ENCODE assay signal across 15 cellular contexts in genomic region chr7:15764010-15764409, GRCh38.
A peak's percentile ranks its signal among the peaks of the same experiment; 100 is the strongest.
DNase-seq lines count a peak whose midpoint lies in the region; ATAC-seq and TF ChIP-seq lines count a peak whose summit lies in the region.
"Had no signal": no experiment of that assay in that cellular context is flagged by ENCODE, and none has a peak within 500 bp of the region (broad histone marks: within the 10 kb centered on the region; RNA-seq: fewer than 3 reads in every experiment).

No MANE protein-coding gene starts in this region.

- no peak for DNase-seq in Caco-2
- peak; percentile 32 for DNase-seq in NCI-H226
- DNase-seq in fibroblast of peridontal ligament (ENCODE audit: extremely low read depth), result peak; percentile 60
- no peak for DNase-seq in sciatic nerve (ENCODE audit: low spot score)
- no peak for DNase-seq in activated T-cell treated with anti-CD3 and anti-CD28 coated beads, Interleukin-2, amount 50 U/mL, for 72 hours
- DNase-seq: AML-193; CD4-positive, alpha-beta T cell; DMS79 treated with DMSO at 0.1 percent for 48 hours; GF-D8; H9; IMR-90 had no signal

- H3K4me1 Mint-ChIP-seq in Caco-2 (ENCODE audit: low read depth, unreplicated experiment), result peaks cover 21% of the 10 kb centered on the region
- no peaks in the 10 kb centered on the region for H3K4me1 Mint-ChIP-seq in activated T-cell treated with anti-CD3 and anti-CD28 coated beads, Interleukin-2, amount 50 U/mL, for 72 hours (ENCODE audit: low read depth)
- H3K4me1 Mint-ChIP-seq: H9 had no signal

- peaks cover 24% of the 10 kb centered on the region for H3K9me3 ChIP-seq in Caco-2
- H3K9me3 ChIP-seq: A549 had no signal

- no TSS peak for BruUV-seq in Caco-2 (replicated peaks; lab: Mats Ljungman, UMichigan)

- no peaks in the 10 kb centered on the region for H3K27me3 Mint-ChIP-seq in Caco-2 (ENCODE audit: insufficient read depth, unreplicated experiment)
- H3K27me3 Mint-ChIP-seq in activated T-cell treated with anti-CD3 and anti-CD28 coated beads, Interleukin-2, amount 50 U/mL, for 72 hours (ENCODE audit: low read depth), result no peaks in the 10 kb centered on the region
- H3K27me3 Mint-ChIP-seq: CD4-positive, alpha-beta T cell had no signal

- H3K4me1 ChIP-seq in Caco-2, result peaks cover 40% of the 10 kb centered on the region
- H3K4me1 ChIP-seq: A549 had no signal

- intact Hi-C loops in Caco-2 (cut with micrococcal nuclease; ENCODE audit: unreplicated experiment) (loop anchor here (2.0 kb wide), 1 partner anchor 335 kb away; no protein-coding TSS in a partner anchor), sciatic nerve (cut with DNase I) (no loop called here)

- CTCF ChIA-PET in Caco-2 (lab: Charles Lee), result no interaction called here

- no peak for TF ChIP-seq CTCF in Caco-2 (IDR thresholded peaks at IDR 0.05; ENCODE audit: insufficient read depth in 1 of 2, low read depth in 1 of 2, low read length in 1 of 2, severe bottlenecking in 1 of 2, unreplicated experiment in 1 of 2)

- H3K9me3 Mint-ChIP-seq in Caco-2 (ENCODE audit: unreplicated experiment), result peaks cover 40% of the 10 kb centered on the region
- H3K9me3 Mint-ChIP-seq in activated T-cell treated with anti-CD3 and anti-CD28 coated beads, Interleukin-2, amount 50 U/mL, for 72 hours, result peaks cover 1 to 2% of the 10 kb centered on the region in 2 donors
- H3K9me3 Mint-ChIP-seq: H9 had no signal

- peak overlapping the region; percentile 90 for H3K27ac Mint-ChIP-seq in Caco-2 (ENCODE audit: unreplicated experiment)
- no peak overlapping the region for H3K27ac Mint-ChIP-seq in activated T-cell treated with anti-CD3 and anti-CD28 coated beads, Interleukin-2, amount 50 U/mL, for 72 hours
- H3K27ac Mint-ChIP-seq: CD4-positive, alpha-beta T cell; H9 had no signal

- no peak overlapping the region for H3K4me3 Mint-ChIP-seq in Caco-2 (ENCODE audit: unreplicated experiment)
- no peak overlapping the region for H3K4me3 Mint-ChIP-seq in activated T-cell treated with anti-CD3 and anti-CD28 coated beads, Interleukin-2, amount 50 U/mL, for 72 hours
- H3K4me3 Mint-ChIP-seq: CD4-positive, alpha-beta T cell; H9 had no signal

- H3K27me3 ChIP-seq in Caco-2 (replicated peaks; ENCODE audit: control insufficient read depth, insufficient read depth, low read length), result no peaks in the 10 kb centered on the region

- POLR2A ChIA-PET in Caco-2 (lab: Charles Lee), result no interaction called here

- peaks cover 7% of the 10 kb centered on the region for H3K36me3 Mint-ChIP-seq in Caco-2 (ENCODE audit: insufficient read depth, unreplicated experiment)
- H3K36me3 Mint-ChIP-seq in activated T-cell treated with anti-CD3 and anti-CD28 coated beads, Interleukin-2, amount 50 U/mL, for 72 hours (ENCODE audit: insufficient read depth in 2 of 2), result no peaks in the 10 kb centered on the region

- no peak overlapping the region for H3K4me3 ChIP-seq in Caco-2 (ENCODE audit: low read depth, low read length)
- H3K4me3 ChIP-seq: A549, K562 had no signal

- peak; percentile 83 for ATAC-seq in sciatic nerve
- no peak for ATAC-seq in GM21526 (IDR thresholded peaks at IDR 0.05; ENCODE audit: low FRiP score, unreplicated experiment)
- no peak for ATAC-seq in HG03045 (IDR thresholded peaks at IDR 0.05; ENCODE audit: unreplicated experiment)
- ATAC-seq in activated T-cell treated with anti-CD3 and anti-CD28 coated beads, Interleukin-2, amount 50 U/mL, for 72 hours (replicated peaks in 1 of 2), result no peak
- ATAC-seq: A549, K562 had no signal

- H3K36me3 ChIP-seq in Caco-2 (ENCODE audit: control insufficient read depth, insufficient read depth, low read length), result peaks cover 1% of the 10 kb centered on the region; the same call in 1 of the 2 replicates

Comparison
In these comparisons a context has a peak if more than half of its experiments do, and no peak if none do; other contexts are left out.
1. DNase-seq: peak in NCI-H226 (single experiment) and fibroblast of peridontal ligament (single experiment); none in Caco-2 (0 of 2), sciatic nerve (single experiment) and activated T-cell treated with anti-CD3 and anti-CD28 coated beads, Interleukin-2, amount 50 U/mL, for 72 hours (0 of 2).